ENCODE assay signal across 7 cellular contexts in genomic region chr1:193183019-193183643, GRCh38. TPM values are rescaled to one million over a fixed set of nuclear protein-coding genes. Genes with fewer than 3 reads are reported as not detected.
DNase-seq lines count a peak whose midpoint lies in the region; ATAC-seq, FAIRE-seq and TF ChIP-seq lines count a peak whose summit lies in the region.

No MANE protein-coding gene starts in this region.

- DNase-seq in Kasumi-1 (lab: John Stamatoyannopoulos, UW) (peak; percentile 71 to 82), OCI-M1 (lab: John Stamatoyannopoulos, UW) (peak; percentile 83), dorsolateral prefrontal cortex (no peak), midbrain (lab: John Stamatoyannopoulos, UW) (peak; percentile 78), NCI-H128 (lab: John Stamatoyannopoulos, UW; ENCODE audit: unreplicated experiment) (no peak)

- H3K27ac ChIP-seq in dorsolateral prefrontal cortex: peak overlapping the region in 49 of 59 donors; percentile 5 to 98 (median 91)

- peak; percentile 69 to 97 (median 87) for TF ChIP-seq CTCF in dorsolateral prefrontal cortex (IDR thresholded peaks at IDR 0.05 in 54 of 56, conservative IDR thresholded peaks at IDR 0.05 in 2 of 56; ENCODE audit: low read depth in 1 of 56, partially characterized antibody in 56 of 56)

- intact Hi-C loops in dorsolateral prefrontal cortex (cut with DNase I): no loop called here

- peak; percentile 98 for FAIRE-seq in G401.6 (lab: Jason Lieb, UNC)

- no peaks in the 10 kb centered on the region for H3K27me3 ChIP-seq in dorsolateral prefrontal cortex

- H3K4me3 ChIP-seq in dorsolateral prefrontal cortex: peak overlapping the region; percentile 38 to 79 (median 63)

- ATAC-seq in GM21717 (IDR thresholded peaks at IDR 0.05; ENCODE audit: unreplicated experiment): peak; percentile 76

RNA-seq across cellular contexts. Expression of gene B3GALT2, which starts 3.3 kb away (rescaled TPM):
- total RNA-seq in dorsolateral prefrontal cortex: 10 to 100 TPM in 119 of 120 experiments, 1 to 10 TPM in 1; 7.6 to 55.7 (median 31.2) TPM

Comparison
In these comparisons a context has a peak if more than half of its experiments do, and no peak if none do; other contexts are left out.
1. DNase-seq: peak in Kasumi-1 (2 of 2), OCI-M1 (single experiment) and midbrain (single experiment); none in dorsolateral prefrontal cortex (0 of 10) and NCI-H128 (single experiment).